Comparison of ENCODE assay signal across 8 cellular contexts in the genomic region with DNA sequence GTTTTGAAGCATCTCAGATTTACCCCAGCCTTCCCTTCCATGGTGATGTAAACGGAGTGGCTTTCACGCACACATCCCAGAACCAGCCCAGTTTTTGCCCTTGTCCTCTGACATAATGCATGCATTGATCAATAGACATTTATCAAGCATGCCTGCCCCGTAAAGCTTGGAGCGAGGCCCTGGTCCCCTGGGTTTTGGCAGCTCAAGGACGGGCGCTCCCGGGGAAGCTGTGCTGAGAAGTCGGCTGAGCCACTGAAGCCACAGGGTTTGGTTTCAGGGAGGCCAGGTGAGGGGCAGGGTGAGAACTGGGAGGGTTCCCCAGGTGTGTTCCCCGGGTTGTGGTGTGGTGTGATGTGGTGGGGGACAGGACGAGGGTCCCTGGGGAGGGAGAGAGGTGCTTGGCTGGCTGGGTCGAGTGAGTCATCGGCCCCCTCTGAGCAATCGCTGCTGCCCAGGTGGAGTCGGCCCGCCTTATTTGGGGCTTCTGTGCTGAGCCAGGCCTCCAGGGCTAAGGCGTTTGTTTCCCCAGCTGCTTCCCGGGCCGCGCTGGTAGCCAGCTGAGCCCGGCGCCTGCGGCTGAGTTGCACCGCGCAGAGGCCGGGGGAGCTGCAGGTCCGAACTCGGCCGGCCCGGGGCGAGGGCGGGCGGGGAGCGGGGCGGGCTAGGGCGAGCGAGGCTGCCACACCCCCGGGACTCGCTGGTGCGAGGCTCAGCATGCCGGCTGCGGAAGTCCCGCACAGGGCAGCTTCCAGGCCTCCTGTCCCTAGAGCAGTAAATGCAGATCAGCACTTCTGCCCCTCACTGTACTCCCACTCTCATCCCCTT. TPM values are rescaled to one million over a fixed set of nuclear protein-coding genes. Genes with fewer than 3 reads are reported as not detected.
DNase-seq lines count a peak whose midpoint lies in the region; ATAC-seq lines count a peak whose summit lies in the region.

No MANE protein-coding gene starts in this region.

- peak overlapping the region; percentile 68 to 93 (median 85) for H3K4me3 Mint-ChIP-seq in CD8-positive, alpha-beta memory T cell
- H3K4me3 Mint-ChIP-seq in stimulated activated naive CD8-positive, alpha-beta T cell treated with anti-CD3 and anti-CD28 coated beads, Interleukin-15, Interleukin-2, amounts not matched to agents 100 ng/mL and 50 ng/mL, for 24 hours, result peak overlapping the region; percentile 71

- no peaks in the 10 kb centered on the region for H3K9me3 ChIP-seq in CD8-positive, alpha-beta memory T cell (ENCODE audit: low read length)

- no peaks in the 10 kb centered on the region for H3K36me3 ChIP-seq in CD8-positive, alpha-beta memory T cell (ENCODE audit: insufficient read depth, low read length)

- peaks cover 66% of the 10 kb centered on the region for H3K4me1 ChIP-seq in CD8-positive, alpha-beta memory T cell (ENCODE audit: insufficient read depth, low read length)

- POLR2A ChIA-PET in CD8-positive, alpha-beta memory T cell (lab: Charles Lee), result interaction anchor here (0.8 to 1.6 kb wide), 4 partner anchors 22 to 32 kb away, joined by 3 to 11 read pairs (median 6); a partner anchor contains a TSS

- H3K27ac ChIP-seq in CD8-positive, alpha-beta memory T cell (ENCODE audit: low read depth, low read length), result peak overlapping the region; percentile 57

- ATAC-seq in GM21447 (IDR thresholded peaks at IDR 0.05; ENCODE audit: unreplicated experiment), result peak; percentile 60

- H3K9me3 Mint-ChIP-seq in CD8-positive, alpha-beta memory T cell, result no peaks in the 10 kb centered on the region
- no peaks in the 10 kb centered on the region for H3K9me3 Mint-ChIP-seq in stimulated activated naive CD8-positive, alpha-beta T cell treated with anti-CD3 and anti-CD28 coated beads, Interleukin-15, Interleukin-2, amounts not matched to agents 100 ng/mL and 50 ng/mL, for 24 hours

- H3K4me1 Mint-ChIP-seq in CD8-positive, alpha-beta memory T cell, result peaks cover 73 to 87% (median 82%) of the 10 kb centered on the region in 3 donors
- peaks cover 77% of the 10 kb centered on the region for H3K4me1 Mint-ChIP-seq in stimulated activated naive CD8-positive, alpha-beta T cell treated with anti-CD3 and anti-CD28 coated beads, Interleukin-15, Interleukin-2, amounts not matched to agents 100 ng/mL and 50 ng/mL, for 24 hours (ENCODE audit: low read depth)

- peak overlapping the region; percentile 32 for H3K4me3 ChIP-seq in CD8-positive, alpha-beta memory T cell (ENCODE audit: low read length)

- peak overlapping the region; percentile 93 to 100 (median 97) for H3K27ac Mint-ChIP-seq in CD8-positive, alpha-beta memory T cell
- H3K27ac Mint-ChIP-seq in stimulated activated naive CD8-positive, alpha-beta T cell treated with anti-CD3 and anti-CD28 coated beads, Interleukin-15, Interleukin-2, amounts not matched to agents 100 ng/mL and 50 ng/mL, for 24 hours, result peak overlapping the region; percentile 97

- H3K36me3 Mint-ChIP-seq in CD8-positive, alpha-beta memory T cell, result peaks cover 0 to 7% (median 3%) of the 10 kb centered on the region in 3 donors
- no peaks in the 10 kb centered on the region for H3K36me3 Mint-ChIP-seq in stimulated activated naive CD8-positive, alpha-beta T cell treated with anti-CD3 and anti-CD28 coated beads, Interleukin-15, Interleukin-2, amounts not matched to agents 100 ng/mL and 50 ng/mL, for 24 hours (ENCODE audit: low read depth)

- no peaks in the 10 kb centered on the region for H3K27me3 Mint-ChIP-seq in CD8-positive, alpha-beta memory T cell
- no peaks in the 10 kb centered on the region for H3K27me3 Mint-ChIP-seq in stimulated activated naive CD8-positive, alpha-beta T cell treated with anti-CD3 and anti-CD28 coated beads, Interleukin-15, Interleukin-2, amounts not matched to agents 100 ng/mL and 50 ng/mL, for 24 hours

- DNase-seq in CD8-positive, alpha-beta memory T cell, result peak; percentile 41 to 89 (median 71)
- DNase-seq in LHCN-M2 (ENCODE audit: low read depth) (peak; percentile 77), dermis blood vessel endothelial cell (peak; percentile 63), mucosa of gallbladder (ENCODE audit: low spot score) (peak; percentile 44), Ammon's horn (ENCODE audit: low spot score) (no peak)
- peak; percentile 79 for DNase-seq in activated CD4-positive, alpha-beta T cell treated with anti-CD3 and anti-CD28 coated beads, Interleukin-2, amount 50 U/mL, for 1 hour

- CTCF ChIA-PET in CD8-positive, alpha-beta memory T cell (lab: Charles Lee), result interaction anchor here (0.7 to 3.1 kb wide), 3 partner anchors 24 to 52 kb away, joined by 4 to 16 read pairs (median 5); a partner anchor contains a TSS

- H3K27me3 ChIP-seq in CD8-positive, alpha-beta memory T cell (ENCODE audit: insufficient read depth, low read length, poor library complexity, severe bottlenecking), result no peaks in the 10 kb centered on the region

RNA-seq across cellular contexts. Expression of a gene that starts 23.6 kb away (rescaled TPM):
- 10 to 100 TPM; 26.8 to 28.9 TPM for total RNA-seq in CD8-positive, alpha-beta memory T cell
- 37.7 TPM for polyA plus RNA-seq in CD8-positive, alpha-beta memory T cell
- total RNA-seq in LHCN-M2 (2014; rRNA removed) (24.8 and 25.8 TPM in 2 replicates), dermis blood vessel endothelial cell (108 and 145 TPM in 2 replicates), mucosa of gallbladder (107 TPM)
- 17.4 TPM for polyA plus RNA-seq in LHCN-M2 (2012)
